22 cellular contexts compared by ENCODE assay signal in genomic region chr3:132332082-132332964, GRCh38. TPM values are rescaled to one million over a fixed set of nuclear protein-coding genes. Genes with fewer than 3 reads are reported as not detected.
A peak's percentile ranks its signal among the peaks of the same experiment; 100 is the strongest.
DNase-seq lines count a peak whose midpoint lies in the region; ATAC-seq, FAIRE-seq and TF ChIP-seq lines count a peak whose summit lies in the region.
"Had no signal": no experiment of that assay in that cellular context is flagged by ENCODE, and none has a peak within 500 bp of the region (broad histone marks: within the 10 kb centered on the region; RNA-seq: fewer than 3 reads in every experiment).

No MANE protein-coding gene starts in this region.

- H3K27me3 ChIP-seq in GM23248 (replicated peaks; ENCODE audit: insufficient read depth) = no peaks in the 10 kb centered on the region
- H3K27me3 ChIP-seq in osteoblast (ENCODE audit: insufficient read depth, low read length) = peaks cover 4% of the 10 kb centered on the region
- no peaks in the 10 kb centered on the region for H3K27me3 ChIP-seq in small intestine (ENCODE audit: control insufficient read depth in 2 of 2, insufficient read depth in 2 of 2, low read length in 2 of 2)

- H3K36me3 ChIP-seq in GM23248 (ENCODE audit: low read depth) (no peaks in the 10 kb centered on the region), osteoblast (ENCODE audit: insufficient read depth, low read length) (no peaks in the 10 kb centered on the region), small intestine (ENCODE audit: control insufficient read depth in 2 of 2, insufficient read depth in 2 of 2, low read length in 2 of 2) (no peaks in the 10 kb centered on the region)
- H3K36me3 ChIP-seq: HAP-1, SJSA1 had no signal

- H4K20me1 ChIP-seq in GM23248 (ENCODE audit: insufficient read depth) = no peaks in the 10 kb centered on the region
- no peaks in the 10 kb centered on the region for H4K20me1 ChIP-seq in osteoblast (ENCODE audit: insufficient read depth, low read length)

- H3K4me2 ChIP-seq in GM23248 (ENCODE audit: unreplicated experiment) = no peak overlapping the region
- no peak overlapping the region for H3K4me2 ChIP-seq in osteoblast (ENCODE audit: insufficient read depth, low read length)
- H3K4me2 ChIP-seq: A549 had no signal

- 56 to 64% methylated on average over 7 of the region's 7 CpGs for WGBS in GM23248 (ENCODE audit: low coverage in 1 of 2, low lambda C conversion rate in 2 of 2, missing lambda C conversion rate in 2 of 2), 2 experiments
- 80 to 87% (median 86%) methylated on average over 7 of the region's 7 CpGs for WGBS in small intestine, 3 donors

- in situ Hi-C loops in GM23248 (cut with MboI) = no loop called here

- H3K9me2 ChIP-seq in GM23248 (ENCODE audit: insufficient read depth) = no peaks in the 10 kb centered on the region

- H3K9ac ChIP-seq in GM23248 = no peak overlapping the region

- no peak for FAIRE-seq in small intestine (lab: Jason Lieb, UNC)
- FAIRE-seq: A549, RCC 7860 had no signal

- H3K4me3 ChIP-seq in GM23248 (no peak overlapping the region), osteoblast (ENCODE audit: insufficient read depth, low read length) (no peak overlapping the region), small intestine (ENCODE audit: low read depth in 1 of 2, low read length in 2 of 2) (no peak overlapping the region)
- H3K4me3 ChIP-seq: A549, HAP-1, SJSA1 had no signal

- TF ChIP-seq CTCF in osteoblast (IDR thresholded peaks at IDR 0.05; ENCODE audit: extremely low read depth, low read depth, low read length) = no peak

- no peak for ATAC-seq in GM19395 (IDR thresholded peaks at IDR 0.05; ENCODE audit: unreplicated experiment)
- ATAC-seq: A549 had no signal

- H3K4me1 ChIP-seq in GM23248 (ENCODE audit: insufficient read depth) = 0 out of 2 replicates have a peak, but pooled peaks cover 6% of the 10 kb centered on the region
- H3K4me1 ChIP-seq in osteoblast (ENCODE audit: insufficient read depth, low read length) = no peaks in the 10 kb centered on the region
- H3K4me1 ChIP-seq in small intestine (ENCODE audit: control insufficient read depth in 2 of 2, insufficient read depth in 1 of 2, low read depth in 1 of 2, low read length in 1 of 2) = no peaks in the 10 kb centered on the region
- H3K4me1 ChIP-seq: A549, HAP-1, SJSA1 had no signal

- H3K27ac ChIP-seq in GM23248 (no peak overlapping the region), epithelial cell of prostate (no peak overlapping the region), osteoblast (ENCODE audit: low read depth, low read length) (no peak overlapping the region), small intestine (ENCODE audit: low read depth in 1 of 2, low read length in 1 of 2) (no peak overlapping the region)
- H3K27ac ChIP-seq: A549, HL-60, SJSA1 had no signal

- H3K79me2 ChIP-seq in GM23248 (ENCODE audit: insufficient read depth) (no peaks in the 10 kb centered on the region), osteoblast (ENCODE audit: insufficient read depth, low read length) (no peaks in the 10 kb centered on the region)

- peak; percentile 22 for DNase-seq in GM23248
- DNase-seq in amniotic epithelial cell (ENCODE audit: low read depth) = peak; percentile 57
- DNase-seq in epithelial cell of prostate (ENCODE audit: low read depth, low spot score) = peak; percentile 22
- peak; percentile 43 for DNase-seq in osteoblast (ENCODE audit: insufficient read length, low spot score, missing footprints)
- no peak for DNase-seq in GOT3 (lab: John Stamatoyannopoulos, UW)
- DNase-seq in SHP77 (lab: John Stamatoyannopoulos, UW) = no peak
- DNase-seq in small intestine = no peak
- DNase-seq: CD4-positive, CD25-positive, alpha-beta regulatory T cell; EL; GF-D8; KG1; NCI-H1105; NCI-H2081; NCI-H446; NCI-H526; OCI-M1 had no signal

- H3K9me3 ChIP-seq in GM23248 (ENCODE audit: low read depth) (no peaks in the 10 kb centered on the region), osteoblast (ENCODE audit: low read depth, low read length) (no peaks in the 10 kb centered on the region), small intestine (ENCODE audit: control insufficient read depth, low read depth) (no peaks in the 10 kb centered on the region)
- H3K9me3 ChIP-seq: A549, HAP-1, SJSA1 had no signal

- H2AFZ ChIP-seq in GM23248 (no peak overlapping the region), osteoblast (ENCODE audit: low read length) (no peak overlapping the region)

- H3F3A ChIP-seq in GM23248 (ENCODE audit: insufficient read depth) = no peaks in the 10 kb centered on the region

RNA-seq across cellular contexts. Expression of gene ACP3, which starts 15.1 kb away (rescaled TPM):
- total RNA-seq in GM23248 (2014; rRNA removed; shearing (Covaris generic)) = 0.51 and 1.6 TPM in 2 replicates
- polyA plus RNA-seq in GM23248 (2016; fragmentation: Nextera tagmentation; extraction: Ambion mirVana) (1.1 and 1.7 TPM in 2 replicates), small intestine (1 to 10 TPM in 2 of 3 donors, under 1 TPM in 1; 0.67 to 3.0 (median 1.1) TPM)
- total RNA-seq in osteoblast = under 0.01 TPM in 1 of 2 replicates, not detected in the other
- total RNA-seq: CD4-positive, CD25-positive, alpha-beta regulatory T cell; SJSA1 had no signal
- polyA plus RNA-seq: CD4-positive, CD25-positive, alpha-beta regulatory T cell had no signal

Comparison
In these comparisons a context has a peak if more than half of its experiments do, and no peak if none do; other contexts are left out.
1. DNase-seq: peak in GM23248 (single experiment), amniotic epithelial cell (single experiment), epithelial cell of prostate (single experiment) and osteoblast (single experiment); none in GOT3 (single experiment), SHP77 (0 of 2) and small intestine (single experiment).